18 cellular contexts compared by ENCODE assay signal in the genomic region with DNA sequence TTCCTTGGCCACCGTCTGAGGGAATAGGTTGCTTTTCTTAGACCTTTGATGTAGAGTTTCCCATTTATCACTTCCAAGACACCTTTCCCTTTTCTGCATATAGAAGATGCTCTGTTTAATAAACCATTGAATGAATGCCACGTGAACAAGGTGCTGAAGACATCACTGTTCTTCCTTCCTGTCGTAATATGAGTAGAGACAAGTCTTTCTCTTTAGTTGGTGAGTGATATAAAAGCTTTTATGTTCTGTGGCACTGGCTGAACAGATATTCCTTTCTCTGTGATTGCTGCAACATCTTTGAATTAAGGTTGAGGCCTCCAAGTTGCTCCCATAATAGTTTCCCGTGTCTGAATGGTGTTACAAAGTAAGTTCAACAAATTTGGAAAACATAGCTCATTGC. TPM values are rescaled to one million over a fixed set of nuclear protein-coding genes. Genes with fewer than 3 reads are reported as not detected.
DNase-seq lines count a peak whose midpoint lies in the region; ATAC-seq and TF ChIP-seq lines count a peak whose summit lies in the region.
"Had no signal": no experiment of that assay in that cellular context is flagged by ENCODE, and none has a peak within 500 bp of the region (broad histone marks: within the 10 kb centered on the region; RNA-seq: fewer than 3 reads in every experiment).

No MANE protein-coding gene starts in this region.

- H3K27ac Mint-ChIP-seq in activated T-cell treated with anti-CD3 and anti-CD28 coated beads, Interleukin-2, amount 50 U/mL, for 24 hours = peak overlapping the region; percentile 95
- peak overlapping the region; percentile 62 for H3K27ac Mint-ChIP-seq in stimulated activated memory B cell treated with anti-CD40 and anti-IgM and Interleukin-4, amounts not matched to agents 10 μg/mL and 1 μg/mL and 100 μg/mL, for 72 hours
- H3K27ac Mint-ChIP-seq: activated naive CD4-positive, alpha-beta T cell treated with anti-CD3 and anti-CD28 coated beads, Interleukin-2, amount 10 ng/mL, durations not matched to agents 7 days and 5 days had no signal

- DNase-seq in activated T-cell treated with anti-CD3 and anti-CD28 coated beads, Interleukin-2, amount 50 U/mL, for 24 hours = no peak
- DNase-seq in activated T-cell treated with anti-CD3 and anti-CD28 coated beads for 4 hours (no peak), kidney tubule cell (ENCODE audit: low spot score) (no peak), occipital lobe (lab: John Stamatoyannopoulos, UW) (no peak)
- DNase-seq in central memory CD4-positive, alpha-beta T cell = peak; percentile 15
- DNase-seq in stimulated activated CD4-positive, alpha-beta T cell treated with anti-CD3 and anti-CD28 coated beads, Interleukin-4, amount 100 ng/mL, for 24 hours = no peak
- DNase-seq: activated naive CD4-positive, alpha-beta T cell treated with anti-CD3 and anti-CD28 coated beads, Interleukin-2, amount 10 ng/mL, durations not matched to agents 7 days and 5 days; esophagus squamous epithelium; H7; KG1; mesenchymal stem cell; NCI-H1105; NCI-H2171; stimulated activated CD4-positive, alpha-beta T cell treated with anti-CD3 and anti-CD28 coated beads, Interleukin-12 subunit alpha, Interleukin-12 subunit beta, amount 100 ng/mL, for 4 hours; stomach had no signal

- H3K9me3 Mint-ChIP-seq in activated T-cell treated with anti-CD3 and anti-CD28 coated beads, Interleukin-2, amount 50 U/mL, for 24 hours = no peaks in the 10 kb centered on the region
- H3K9me3 Mint-ChIP-seq in stimulated activated memory B cell treated with anti-CD40 and anti-IgM and Interleukin-4, amounts not matched to agents 10 μg/mL and 1 μg/mL and 100 μg/mL, for 72 hours = peaks cover 4% of the 10 kb centered on the region
- H3K9me3 Mint-ChIP-seq: activated naive CD4-positive, alpha-beta T cell treated with anti-CD3 and anti-CD28 coated beads, Interleukin-2, amount 10 ng/mL, durations not matched to agents 7 days and 5 days had no signal

- ATAC-seq in SK-N-SH treated with all-trans-retinoic acid at 6 μM for 48 hours = 0 out of 3 replicates have a peak, but pooled peaks have one; percentile 18
- ATAC-seq in stimulated activated memory B cell treated with anti-CD40 and anti-IgM and Interleukin-4, amounts not matched to agents 10 μg/mL and 1 μg/mL and 100 μg/mL, for 72 hours = no peak

- peaks cover 94% of the 10 kb centered on the region for H3K4me1 Mint-ChIP-seq in activated T-cell treated with anti-CD3 and anti-CD28 coated beads, Interleukin-2, amount 50 U/mL, for 24 hours (ENCODE audit: low read depth)
- H3K4me1 Mint-ChIP-seq in stimulated activated memory B cell treated with anti-CD40 and anti-IgM and Interleukin-4, amounts not matched to agents 10 μg/mL and 1 μg/mL and 100 μg/mL, for 72 hours = peaks cover 64% of the 10 kb centered on the region

- H3K4me3 Mint-ChIP-seq in activated T-cell treated with anti-CD3 and anti-CD28 coated beads, Interleukin-2, amount 50 U/mL, for 24 hours = peak overlapping the region; percentile 31
- H3K4me3 Mint-ChIP-seq in stimulated activated memory B cell treated with anti-CD40 and anti-IgM and Interleukin-4, amounts not matched to agents 10 μg/mL and 1 μg/mL and 100 μg/mL, for 72 hours = no peak overlapping the region
- H3K4me3 Mint-ChIP-seq: activated naive CD4-positive, alpha-beta T cell treated with anti-CD3 and anti-CD28 coated beads, Interleukin-2, amount 10 ng/mL, durations not matched to agents 7 days and 5 days; neural crest cell had no signal

- H3K36me3 Mint-ChIP-seq in activated T-cell treated with anti-CD3 and anti-CD28 coated beads, Interleukin-2, amount 50 U/mL, for 24 hours (ENCODE audit: low read depth) = peaks cover 22% of the 10 kb centered on the region
- peaks cover 27% of the 10 kb centered on the region for H3K36me3 Mint-ChIP-seq in stimulated activated memory B cell treated with anti-CD40 and anti-IgM and Interleukin-4, amounts not matched to agents 10 μg/mL and 1 μg/mL and 100 μg/mL, for 72 hours

- no peaks in the 10 kb centered on the region for H3K27me3 Mint-ChIP-seq in activated T-cell treated with anti-CD3 and anti-CD28 coated beads, Interleukin-2, amount 50 U/mL, for 24 hours
- no peaks in the 10 kb centered on the region for H3K27me3 Mint-ChIP-seq in stimulated activated memory B cell treated with anti-CD40 and anti-IgM and Interleukin-4, amounts not matched to agents 10 μg/mL and 1 μg/mL and 100 μg/mL, for 72 hours
- H3K27me3 Mint-ChIP-seq: activated naive CD4-positive, alpha-beta T cell treated with anti-CD3 and anti-CD28 coated beads, Interleukin-2, amount 10 ng/mL, durations not matched to agents 7 days and 5 days had no signal

TF ChIP-seq in SK-N-SH treated with all-trans-retinoic acid at 6 μM for 48 hours, 23 proteins besides CTCF, POLR2A, EP300 and RAD21:
- TF ChIP-seq, protein P1, sequence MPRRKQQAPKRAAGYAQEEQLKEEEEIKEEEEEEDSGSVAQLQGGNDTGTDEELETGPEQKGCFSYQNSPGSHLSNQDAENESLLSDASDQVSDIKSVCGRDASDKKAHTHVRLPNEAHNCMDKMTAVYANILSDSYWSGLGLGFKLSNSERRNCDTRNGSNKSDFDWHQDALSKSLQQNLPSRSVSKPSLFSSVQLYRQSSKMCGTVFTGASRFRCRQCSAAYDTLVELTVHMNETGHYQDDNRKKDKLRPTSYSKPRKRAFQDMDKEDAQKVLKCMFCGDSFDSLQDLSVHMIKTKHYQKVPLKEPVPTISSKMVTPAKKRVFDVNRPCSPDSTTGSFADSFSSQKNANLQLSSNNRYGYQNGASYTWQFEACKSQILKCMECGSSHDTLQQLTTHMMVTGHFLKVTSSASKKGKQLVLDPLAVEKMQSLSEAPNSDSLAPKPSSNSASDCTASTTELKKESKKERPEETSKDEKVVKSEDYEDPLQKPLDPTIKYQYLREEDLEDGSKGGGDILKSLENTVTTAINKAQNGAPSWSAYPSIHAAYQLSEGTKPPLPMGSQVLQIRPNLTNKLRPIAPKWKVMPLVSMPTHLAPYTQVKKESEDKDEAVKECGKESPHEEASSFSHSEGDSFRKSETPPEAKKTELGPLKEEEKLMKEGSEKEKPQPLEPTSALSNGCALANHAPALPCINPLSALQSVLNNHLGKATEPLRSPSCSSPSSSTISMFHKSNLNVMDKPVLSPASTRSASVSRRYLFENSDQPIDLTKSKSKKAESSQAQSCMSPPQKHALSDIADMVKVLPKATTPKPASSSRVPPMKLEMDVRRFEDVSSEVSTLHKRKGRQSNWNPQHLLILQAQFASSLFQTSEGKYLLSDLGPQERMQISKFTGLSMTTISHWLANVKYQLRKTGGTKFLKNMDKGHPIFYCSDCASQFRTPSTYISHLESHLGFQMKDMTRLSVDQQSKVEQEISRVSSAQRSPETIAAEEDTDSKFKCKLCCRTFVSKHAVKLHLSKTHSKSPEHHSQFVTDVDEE (CRISPR knock-in tag; IDR thresholded peaks at IDR 0.05) = no peak
- TF ChIP-seq CSDC2 (CRISPR knock-in tag; IDR thresholded peaks at IDR 0.05) = no peak
- TF ChIP-seq TCF4 (CRISPR knock-in tag; IDR thresholded peaks at IDR 0.05; ENCODE audit: borderline replicate concordance) = no peak
- TF ChIP-seq ZFP3 (CRISPR knock-in tag; IDR thresholded peaks at IDR 0.05) = no peak
- TF ChIP-seq TOX (CRISPR knock-in tag; IDR thresholded peaks at IDR 0.05; ENCODE audit: borderline replicate concordance) = no peak
- no peak for TF ChIP-seq ZNF8 (CRISPR knock-in tag; IDR thresholded peaks at IDR 0.05)
- no peak for TF ChIP-seq ZNF565 (CRISPR knock-in tag; conservative IDR thresholded peaks at IDR 0.05; ENCODE audit: low read depth)
- TF ChIP-seq, protein P2, sequence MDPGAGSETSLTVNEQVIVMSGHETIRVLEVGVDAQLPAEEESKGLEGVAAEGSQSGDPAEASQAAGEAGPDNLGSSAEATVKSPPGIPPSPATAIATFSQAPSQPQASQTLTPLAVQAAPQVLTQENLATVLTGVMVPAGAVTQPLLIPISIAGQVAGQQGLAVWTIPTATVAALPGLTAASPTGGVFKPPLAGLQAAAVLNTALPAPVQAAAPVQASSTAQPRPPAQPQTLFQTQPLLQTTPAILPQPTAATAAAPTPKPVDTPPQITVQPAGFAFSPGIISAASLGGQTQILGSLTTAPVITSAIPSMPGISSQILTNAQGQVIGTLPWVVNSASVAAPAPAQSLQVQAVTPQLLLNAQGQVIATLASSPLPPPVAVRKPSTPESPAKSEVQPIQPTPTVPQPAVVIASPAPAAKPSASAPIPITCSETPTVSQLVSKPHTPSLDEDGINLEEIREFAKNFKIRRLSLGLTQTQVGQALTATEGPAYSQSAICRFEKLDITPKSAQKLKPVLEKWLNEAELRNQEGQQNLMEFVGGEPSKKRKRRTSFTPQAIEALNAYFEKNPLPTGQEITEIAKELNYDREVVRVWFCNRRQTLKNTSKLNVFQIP (CRISPR knock-in tag; IDR thresholded peaks at IDR 0.05; ENCODE audit: borderline replicate concordance, low read depth) = no peak
- TF ChIP-seq SNAI2 (CRISPR knock-in tag; IDR thresholded peaks at IDR 0.05) = no peak

RNA-seq across cellular contexts. Expression of a gene that starts 38.7 kb away (rescaled TPM):
- 41.5 TPM for total RNA-seq in occipital lobe
